Comparison of ENCODE assay signal across 31 cellular contexts in genomic region chr2:170778900-170779299, GRCh38. TPM values are rescaled to one million over a fixed set of nuclear protein-coding genes. Genes with fewer than 3 reads are reported as not detected.
"Had no signal": no experiment of that assay in that cellular context is flagged by ENCODE, and none has a peak within 500 bp of the region (broad histone marks: within the 10 kb centered on the region; RNA-seq: fewer than 3 reads in every experiment).

No MANE protein-coding gene starts in this region.

- H3K4me1 ChIP-seq: SJCRH30 had no signal

- H3K4me3 ChIP-seq: SJCRH30, SK-N-MC had no signal

- H3K27me3 ChIP-seq: SJCRH30 had no signal

- H3K9me3 ChIP-seq: SJCRH30 had no signal

- DNase-seq: activated CD4-positive, alpha-beta T cell treated with anti-CD3 and anti-CD28 coated beads, Interleukin-2, amount 10 ng/mL, durations not matched to agents 24 days and 14 days; activated CD4-positive, alpha-beta T cell treated with anti-CD3 and anti-CD28 coated beads, Interleukin-2, amount 50 U/mL, for 4 hours; activated CD8-positive, alpha-beta T cell treated with anti-CD3 and anti-CD28 coated beads for 36 hours; activated effector memory CD4-positive, alpha-beta T cell treated with anti-CD3 and anti-CD28 coated beads, Interleukin-2, amount 50 U/mL, for 16 hours; activated naive CD4-positive, alpha-beta T cell; activated naive CD4-positive, alpha-beta T cell treated with anti-CD3 and anti-CD28 coated beads, Interleukin-2, amount 50 U/mL, for 16 hours; activated naive CD8-positive, alpha-beta T cell treated with anti-CD3 and anti-CD28 coated beads for 36 hours; activated T-cell treated with anti-CD3 and anti-CD28 coated beads, Interleukin-2, amount 50 U/mL, for 1 hour; activated T-cell treated with anti-CD3 and anti-CD28 coated beads, Interleukin-2, amount 50 U/mL, for 72 hours; amniotic stem cell; aorta; brain microvascular endothelial cell; central memory CD4-positive, alpha-beta T cell; Karpas-422; NCI-H1105; NCI-H1417 treated with DMSO at 0.1 percent for 48 hours; NCI-H187 treated with DMSO at 0.1 percent for 48 hours; NCI-H2081; NCI-H345; NCI-H526 treated with DMSO at 0.1 percent for 48 hours; NCI-H774; SHP77; SJCRH30 had no signal

- H3K27ac ChIP-seq: brain microvascular endothelial cell, SJCRH30, SK-N-MC had no signal

- ATAC-seq: activated CD8-positive, alpha-beta T cell treated with anti-CD3 and anti-CD28 coated beads for 36 hours; activated T-cell treated with anti-CD3 and anti-CD28 coated beads, Interleukin-2, amount 50 U/mL, for 72 hours; activated T-helper 17 cell treated with anti-CD3 and anti-CD28 coated beads, Interleukin-2, amount 50 U/mL, for 72 hours; Panc1 had no signal

- H3K36me3 ChIP-seq: brain microvascular endothelial cell, SJCRH30 had no signal

RNA-seq across cellular contexts. Expression of gene ERICH2, which starts 8.7 kb away (rescaled TPM):
- total RNA-seq: activated CD4-positive, alpha-beta T cell treated with anti-CD3 and anti-CD28 coated beads, Interleukin-2, amount 10 ng/mL, durations not matched to agents 24 days and 14 days; activated CD8-positive, alpha-beta memory T cell treated with anti-CD3 and anti-CD28 coated beads for 36 hours; activated CD8-positive, alpha-beta T cell treated with anti-CD3 and anti-CD28 coated beads for 36 hours; activated T-helper 17 cell treated with anti-CD3 and anti-CD28 coated beads, Interleukin-2, amount 50 U/mL, for 72 hours; NCI-H460; RPMI7951; T-helper 1 cell treated with Interleukin-12 subunit alpha and Interleukin-12 subunit beta and Interleukin-4 antibody, amounts not matched to agents 30 ng/mL and 1 ng/mL, for 36 hours had no signal

RNA-seq across cellular contexts. Expression of gene GAD1, which starts 37.8 kb away (rescaled TPM):
- total RNA-seq: chondrocyte, NCI-H460 had no signal
